ENCODE assay signal across 8 cellular contexts in the genomic region with DNA sequence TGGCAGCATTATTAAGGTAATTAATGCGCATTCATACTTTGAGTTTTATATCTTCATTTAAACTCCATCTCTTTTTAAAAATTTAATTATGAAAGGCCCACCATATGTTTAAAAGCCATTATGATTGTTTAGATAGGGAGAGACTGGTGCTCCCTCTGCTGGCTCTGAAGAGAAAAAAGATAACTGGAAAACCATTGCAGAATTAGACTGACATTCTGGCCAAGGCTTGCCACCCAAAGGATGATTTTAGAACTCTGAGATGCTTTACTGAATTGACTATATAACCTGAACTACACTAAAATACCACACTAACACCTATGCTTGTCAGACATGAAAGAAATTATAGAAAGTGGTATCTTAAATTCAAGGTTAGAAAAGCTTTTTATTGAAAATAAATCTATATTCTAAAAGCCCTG.
DNase-seq lines count a peak whose midpoint lies in the region; ATAC-seq and TF ChIP-seq lines count a peak whose summit lies in the region.

No MANE protein-coding gene starts in this region.

- H2AFZ ChIP-seq in SU-DHL-6 (ENCODE audit: low read depth, low read length, severe bottlenecking), result no peak overlapping the region

- H3K9me2 ChIP-seq in SU-DHL-6 (replicated peaks; ENCODE audit: insufficient read depth, low read length), result no peaks in the 10 kb centered on the region

- H3F3A ChIP-seq in SU-DHL-6 (ENCODE audit: insufficient read depth), result no peaks in the 10 kb centered on the region

- peak; percentile 60 for DNase-seq in AG10803 (ENCODE audit: low read depth)
- no peak for DNase-seq in LNCaP clone FGC (ENCODE audit: low read depth)
- DNase-seq in globus pallidus (ENCODE audit: low spot score), result peak; percentile 31
- DNase-seq in suprapubic skin (ENCODE audit: low spot score in 2 of 2), result no peak
- no peak for DNase-seq in T-helper 9 cell

- H3K36me3 ChIP-seq in SU-DHL-6 (ENCODE audit: low read length), result no peaks in the 10 kb centered on the region
- no peaks in the 10 kb centered on the region for H3K36me3 ChIP-seq in suprapubic skin

- H3K27me3 ChIP-seq in SU-DHL-6 (ENCODE audit: low read length) (no peaks in the 10 kb centered on the region), suprapubic skin (no peaks in the 10 kb centered on the region)

- no peak overlapping the region for H3K4me3 ChIP-seq in AG10803 (ENCODE audit: low read length)
- H3K4me3 ChIP-seq in LNCaP clone FGC (ENCODE audit: low read depth, low read length), result no peak overlapping the region
- H3K4me3 ChIP-seq in SU-DHL-6 (ENCODE audit: insufficient read depth, low read length, poor library complexity, severe bottlenecking), result no peak overlapping the region
- H3K4me3 ChIP-seq in suprapubic skin, result no peak overlapping the region

- no peak overlapping the region for H3K9ac ChIP-seq in SU-DHL-6 (ENCODE audit: low read length)

- TF ChIP-seq CTCF in AG10803 (conservative IDR thresholded peaks at IDR 0.05; ENCODE audit: low read length) (peak; percentile 85), LNCaP clone FGC (IDR thresholded peaks at IDR 0.05; ENCODE audit: control insufficient read depth, extremely low read depth, insufficient read depth) (peak; percentile 63), SU-DHL-6 (IDR thresholded peaks at IDR 0.05; ENCODE audit: insufficient read depth, low read length, poor library complexity, severe bottlenecking) (peak; percentile 44), suprapubic skin (IDR thresholded peaks at IDR 0.05) (peak; percentile 7 to 47)

- no peaks in the 10 kb centered on the region for H3K4me1 ChIP-seq in suprapubic skin

- 65% methylated on average over 1 of the region's 1 CpG for WGBS in suprapubic skin

- H3K9me3 ChIP-seq in SU-DHL-6 (ENCODE audit: insufficient read depth, low read length) (no peaks in the 10 kb centered on the region), suprapubic skin (no peaks in the 10 kb centered on the region)

- H3K79me2 ChIP-seq in SU-DHL-6 (ENCODE audit: insufficient read depth, low read length), result no peaks in the 10 kb centered on the region

- H4K20me1 ChIP-seq in SU-DHL-6 (ENCODE audit: low read depth, low read length), result no peaks in the 10 kb centered on the region

- ATAC-seq in GM18519 (IDR thresholded peaks at IDR 0.05; ENCODE audit: low FRiP score, unreplicated experiment), result peak; percentile 67
- no peak for ATAC-seq in HG03097 (IDR thresholded peaks at IDR 0.05; ENCODE audit: low FRiP score, unreplicated experiment)

- H3K27ac ChIP-seq in SU-DHL-6 (ENCODE audit: low read depth, low read length), result no peak overlapping the region
- H3K27ac ChIP-seq in suprapubic skin, result no peak overlapping the region

- no peak overlapping the region for H3K4me2 ChIP-seq in SU-DHL-6 (ENCODE audit: low read depth, low read length, poor library complexity, severe bottlenecking)

- TF ChIP-seq POLR2A in suprapubic skin (IDR thresholded peaks at IDR 0.05), result no peak

- no peak for TF ChIP-seq EP300 in suprapubic skin (IDR thresholded peaks at IDR 0.05)

Comparison
In these comparisons a context has a peak if more than half of its experiments do, and no peak if none do; other contexts are left out.
1. DNase-seq: peak in AG10803 (single experiment) and globus pallidus (single experiment); none in LNCaP clone FGC (single experiment), suprapubic skin (0 of 2) and T-helper 9 cell (single experiment).
2. CTCF ChIP-seq: peak in every context shown above with its lines; median percentile 85 in AG10803; 63 in LNCaP clone FGC; 44 in SU-DHL-6; 27 in suprapubic skin.